ENCODE assay signal across 26 cellular contexts in the genomic region with DNA sequence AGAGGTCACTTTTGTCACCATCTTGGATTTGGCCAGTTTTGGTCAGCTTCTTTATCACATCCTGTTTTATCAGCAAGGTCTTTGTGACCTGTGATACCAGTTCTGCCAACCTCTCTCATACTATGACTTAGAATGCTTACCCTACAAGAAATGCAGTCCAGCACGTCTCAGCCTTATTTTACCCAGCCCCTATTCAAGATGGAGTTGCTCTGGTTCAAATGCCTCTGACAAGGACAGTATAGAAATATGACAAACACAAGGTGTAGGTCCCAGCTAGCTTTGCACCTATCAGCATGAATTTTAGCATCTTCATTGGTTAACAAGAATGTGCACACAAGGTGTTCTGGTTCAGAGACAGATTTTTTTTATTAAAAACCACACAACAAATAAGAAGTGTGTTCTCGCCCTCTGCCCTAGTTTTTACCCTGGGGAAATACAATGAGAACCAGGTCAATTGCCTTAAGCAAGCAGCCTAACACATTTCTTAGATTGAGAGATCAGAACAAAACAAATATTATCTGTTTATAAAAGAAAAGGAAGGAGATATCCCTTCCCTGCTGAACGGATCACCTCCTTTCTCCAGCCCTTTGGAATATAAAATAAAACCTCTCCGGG.
DNase-seq lines count a peak whose midpoint lies in the region; ATAC-seq, FAIRE-seq and TF ChIP-seq lines count a peak whose summit lies in the region.
"Had no signal": no experiment of that assay in that cellular context is flagged by ENCODE, and none has a peak within 500 bp of the region (broad histone marks: within the 10 kb centered on the region; RNA-seq: fewer than 3 reads in every experiment).

No MANE protein-coding gene starts in this region.

- dilution Hi-C loops in keratinocyte (cut with MboI; ENCODE audit: extremely low pct_ligation_motif_present, low sequenced_read_pairs): no loop called here

- H2AFZ ChIP-seq in PC-3 (ENCODE audit: low read length) (no peak overlapping the region), astrocyte (ENCODE audit: low read depth, low read length) (no peak overlapping the region), keratinocyte (ENCODE audit: control insufficient read depth, low read length) (no peak overlapping the region), smooth muscle cell (ENCODE audit: low read depth) (peak overlapping the region; percentile 11)

- peak; percentile 34 for DNase-seq in PC-3
- no peak for DNase-seq in astrocyte (ENCODE audit: low read depth)
- no peak for DNase-seq in keratinocyte (ENCODE audit: low read depth, low spot score)
- DNase-seq in smooth muscle cell (lab: John Stamatoyannopoulos, UW; ENCODE audit: unreplicated experiment): no peak
- DNase-seq in ureter (ENCODE audit: low spot score): no peak
- no peak for DNase-seq in NCI-H524 (lab: John Stamatoyannopoulos, UW)
- DNase-seq: 8988T; ACHN; AML-193; BE2C; CD4-positive, alpha-beta T cell; CD8-positive, alpha-beta memory T cell; DMS79; EL; GDM1; GOT3; HFFc6 had no signal

- H3F3A ChIP-seq in PC-3 (ENCODE audit: low read length, unreplicated experiment) (no peaks in the 10 kb centered on the region), smooth muscle cell (ENCODE audit: low read depth) (no peaks in the 10 kb centered on the region)

- ATAC-seq in PC-3 (no peak), GM19351 (IDR thresholded peaks at IDR 0.05; ENCODE audit: unreplicated experiment) (no peak)
- ATAC-seq: A549, GM12878 had no signal

- CTCF ChIA-PET in PC-3 (lab: Charles Lee): no interaction called here

- no peaks in the 10 kb centered on the region for H3K9me2 ChIP-seq in PC-3 (replicated peaks; ENCODE audit: low read length)

- no peaks in the 10 kb centered on the region for H3K36me3 Mint-ChIP-seq in astrocyte (ENCODE audit: low read depth, unreplicated experiment)
- H3K36me3 Mint-ChIP-seq: CD14-positive monocyte; CD8-positive, alpha-beta memory T cell had no signal

- H3K4me2 ChIP-seq in PC-3 (ENCODE audit: low read length) (0 out of 2 replicates have a peak overlapping the region, but pooled peaks have one; percentile 27), astrocyte (ENCODE audit: low read length) (no peak overlapping the region), keratinocyte (ENCODE audit: control insufficient read depth, extremely low read depth, insufficient read depth, low read depth, low read length) (no peak overlapping the region), smooth muscle cell (no peak overlapping the region)
- H3K4me2 ChIP-seq: A549; BLaER1 treated with 17β-estradiol and CSF1 and Interleukin-3, amounts not matched to agents 10 nM and 100 nM had no signal

- H3K4me1 ChIP-seq in PC-3 (ENCODE audit: insufficient read depth, low read length) (peaks cover 37% of the 10 kb centered on the region), astrocyte (ENCODE audit: insufficient read depth, low read length) (no peaks in the 10 kb centered on the region), keratinocyte (ENCODE audit: control insufficient read depth, extremely low read depth, insufficient read depth, low read length) (no peaks in the 10 kb centered on the region), smooth muscle cell (ENCODE audit: low read depth) (no peaks in the 10 kb centered on the region)
- H3K4me1 ChIP-seq: A549; BE2C; BLaER1 treated with 17β-estradiol and CSF1 and Interleukin-3, amounts not matched to agents 10 nM and 100 nM; HAP-1 had no signal

- no peak overlapping the region for H3K27ac ChIP-seq in PC-3 (ENCODE audit: low read length)
- H3K27ac ChIP-seq in astrocyte (ENCODE audit: low read depth, low read length): no peak overlapping the region
- no peak overlapping the region for H3K27ac ChIP-seq in keratinocyte (ENCODE audit: control insufficient read depth, insufficient read depth, low read length)
- peak overlapping the region; percentile 74 for H3K27ac ChIP-seq in smooth muscle cell (ENCODE audit: low read depth)
- H3K27ac ChIP-seq: A549; BLaER1 treated with 17β-estradiol and CSF1 and Interleukin-3, amounts not matched to agents 10 nM and 100 nM had no signal

- H3K4me1 Mint-ChIP-seq in astrocyte (ENCODE audit: low read depth, unreplicated experiment): no peaks in the 10 kb centered on the region
- H3K4me1 Mint-ChIP-seq: CD14-positive monocyte; CD8-positive, alpha-beta memory T cell had no signal

- TF ChIP-seq CTCF in PC-3 (conservative IDR thresholded peaks at IDR 0.05; ENCODE audit: low read depth, low read length) (no peak), astrocyte (IDR thresholded peaks at IDR 0.05; ENCODE audit: insufficient read depth, low read depth, low read length) (no peak), keratinocyte (optimal IDR thresholded peaks at IDR 0.05 in 1 of 3, IDR thresholded peaks at IDR 0.05 in 1 of 3, conservative IDR thresholded peaks at IDR 0.05 in 1 of 3; ENCODE audit: extremely low read depth in 1 of 3, insufficient read depth in 2 of 3, low read length in 3 of 3) (no peak), smooth muscle cell (IDR thresholded peaks at IDR 0.05; ENCODE audit: borderline replicate concordance, insufficient read depth, poor library complexity, severe bottlenecking) (no peak)

- H3K36me3 ChIP-seq in PC-3 (ENCODE audit: low read depth, low read length): no peaks in the 10 kb centered on the region
- H3K36me3 ChIP-seq in astrocyte (ENCODE audit: insufficient read depth, low read length): no peaks in the 10 kb centered on the region
- no peaks in the 10 kb centered on the region for H3K36me3 ChIP-seq in keratinocyte (ENCODE audit: control insufficient read depth in 2 of 2, extremely low read depth in 1 of 2, insufficient read depth in 2 of 2, low read length in 2 of 2)
- H3K36me3 ChIP-seq in smooth muscle cell (ENCODE audit: low read depth): no peaks in the 10 kb centered on the region
- H3K36me3 ChIP-seq: BE2C; BLaER1 treated with 17β-estradiol and CSF1 and Interleukin-3, amounts not matched to agents 10 nM and 100 nM; HAP-1 had no signal

- no peak overlapping the region for H3K4me3 Mint-ChIP-seq in astrocyte (ENCODE audit: unreplicated experiment)
- H3K4me3 Mint-ChIP-seq: CD14-positive monocyte; CD4-positive, alpha-beta T cell; CD8-positive, alpha-beta memory T cell; HFFc6 had no signal

- no peaks in the 10 kb centered on the region for H3K27me3 Mint-ChIP-seq in astrocyte (ENCODE audit: low read depth, unreplicated experiment)
- H3K27me3 Mint-ChIP-seq: CD4-positive, alpha-beta T cell; CD8-positive, alpha-beta memory T cell had no signal

- FAIRE-seq in astrocyte (lab: Jason Lieb, UNC) (peak; percentile 89), keratinocyte (lab: Jason Lieb, UNC) (peak; percentile 26)
- FAIRE-seq: A549, D721Med, GM12878, GM19239, H54 had no signal

- H3K27me3 ChIP-seq in PC-3 (ENCODE audit: low read length) (no peaks in the 10 kb centered on the region), astrocyte (ENCODE audit: insufficient read depth, low read length) (no peaks in the 10 kb centered on the region), keratinocyte (ENCODE audit: control insufficient read depth, extremely low read depth, insufficient read depth, low read length) (no peaks in the 10 kb centered on the region), smooth muscle cell (ENCODE audit: low read depth) (no peaks in the 10 kb centered on the region)
- H3K27me3 ChIP-seq: BE2C; BLaER1 treated with 17β-estradiol and CSF1 and Interleukin-3, amounts not matched to agents 10 nM and 100 nM had no signal

- POLR2A ChIA-PET in PC-3 (lab: Charles Lee; ENCODE audit: unreplicated experiment): no interaction called here

- H3K9ac ChIP-seq in PC-3 (ENCODE audit: low read length): no peak overlapping the region
- H3K9ac ChIP-seq in astrocyte (ENCODE audit: low read length): no peak overlapping the region
- H3K9ac ChIP-seq in keratinocyte (ENCODE audit: control insufficient read depth, extremely low read depth, insufficient read depth, low read length): no peak overlapping the region
- H3K9ac ChIP-seq in smooth muscle cell (ENCODE audit: low read depth): no peak overlapping the region
- H3K9ac ChIP-seq: BLaER1 treated with 17β-estradiol and CSF1 and Interleukin-3, amounts not matched to agents 10 nM and 100 nM had no signal

- H3K9me3 ChIP-seq in PC-3 (ENCODE audit: low read length): no peaks in the 10 kb centered on the region
- H3K9me3 ChIP-seq in astrocyte (ENCODE audit: insufficient read depth, low read depth, low read length): no peaks in the 10 kb centered on the region
- no peaks in the 10 kb centered on the region for H3K9me3 ChIP-seq in keratinocyte (ENCODE audit: control insufficient read depth, low read depth, low read length)
- no peaks in the 10 kb centered on the region for H3K9me3 ChIP-seq in smooth muscle cell (replicated peaks; ENCODE audit: low read depth)
- H3K9me3 ChIP-seq: A549; BE2C; BLaER1 treated with 17β-estradiol and CSF1 and Interleukin-3, amounts not matched to agents 10 nM and 100 nM; HAP-1 had no signal

- intact Hi-C loops in PC-3 (cut with micrococcal nuclease): loop anchor here (10.0 kb wide), 1 partner anchor 169 kb away; no protein-coding TSS in a partner anchor

- no TSS peak for BruUV-seq in PC-3 (replicated peaks; lab: Mats Ljungman, UMichigan)

- H3K9me1 ChIP-seq in keratinocyte (ENCODE audit: control insufficient read depth, extremely low read depth, insufficient read depth, low read length): no peaks in the 10 kb centered on the region

- no peak overlapping the region for H3K27ac Mint-ChIP-seq in astrocyte (ENCODE audit: unreplicated experiment)
- H3K27ac Mint-ChIP-seq: CD14-positive monocyte; CD4-positive, alpha-beta T cell; CD8-positive, alpha-beta memory T cell; HFFc6 had no signal

- no peaks in the 10 kb centered on the region for H3K79me2 ChIP-seq in PC-3 (ENCODE audit: low read length)
- H3K79me2 ChIP-seq in astrocyte (ENCODE audit: insufficient read depth, low read length): no peaks in the 10 kb centered on the region
- no peaks in the 10 kb centered on the region for H3K79me2 ChIP-seq in keratinocyte (ENCODE audit: control insufficient read depth, insufficient read depth, low read length)
- H3K79me2 ChIP-seq in smooth muscle cell (ENCODE audit: low read depth): no peaks in the 10 kb centered on the region

- 66% methylated on average over 4 of the region's 4 CpGs for WGBS in smooth muscle cell (ENCODE audit: low lambda C conversion rate)

- H4K20me1 ChIP-seq in PC-3 (ENCODE audit: low read length) (no peaks in the 10 kb centered on the region), astrocyte (ENCODE audit: insufficient read depth, low read length) (no peaks in the 10 kb centered on the region), keratinocyte (ENCODE audit: control insufficient read depth, extremely low read depth, insufficient read depth, low read length) (no peaks in the 10 kb centered on the region), smooth muscle cell (ENCODE audit: low read depth) (no peaks in the 10 kb centered on the region)
- H4K20me1 ChIP-seq: BLaER1 treated with 17β-estradiol and CSF1 and Interleukin-3, amounts not matched to agents 10 nM and 100 nM had no signal

- H3K9me3 Mint-ChIP-seq in astrocyte (ENCODE audit: unreplicated experiment): no peaks in the 10 kb centered on the region
- H3K9me3 Mint-ChIP-seq: CD4-positive, alpha-beta T cell had no signal

- H3K4me3 ChIP-seq in PC-3 (ENCODE audit: low read length) (no peak overlapping the region), astrocyte (ENCODE audit: insufficient read depth, low read depth, low read length) (no peak overlapping the region), keratinocyte (ENCODE audit: control insufficient read depth in 2 of 3, extremely low read depth in 1 of 3, insufficient read depth in 2 of 3, low read depth in 1 of 3, low read length in 3 of 3) (no peak overlapping the region), smooth muscle cell (no peak overlapping the region)
- H3K4me3 ChIP-seq: A549; BLaER1 treated with 17β-estradiol and CSF1 and Interleukin-3, amounts not matched to agents 10 nM and 100 nM; GM12878; HAP-1 had no signal
